ENCODE assay signal across 9 cellular contexts in genomic region chr12:88185988-88186387, GRCh38. TPM values are rescaled to one million over a fixed set of nuclear protein-coding genes. Genes with fewer than 3 reads are reported as not detected.
DNase-seq lines count a peak whose midpoint lies in the region; ATAC-seq, FAIRE-seq and TF ChIP-seq lines count a peak whose summit lies in the region.
"Had no signal": no experiment of that assay in that cellular context is flagged by ENCODE, and none has a peak within 500 bp of the region (broad histone marks: within the 10 kb centered on the region; RNA-seq: fewer than 3 reads in every experiment).

No MANE protein-coding gene starts in this region.

- POLR2A ChIA-PET in AG04450 (lab: Yijun Ruan, JAX) = interaction anchor here (0.6 kb wide), 1 partner anchor 27 kb away, joined by 3 read pairs; no protein-coding TSS in a partner anchor

- no peak overlapping the region for H3K27ac Mint-ChIP-seq in activated T-cell treated with anti-CD3 and anti-CD28 coated beads, Interleukin-2, amount 50 U/mL, for 24 hours

- H3K9me3 ChIP-seq in AG04450 (ENCODE audit: control insufficient read depth, insufficient read depth, low read length) = peaks cover 3% of the 10 kb centered on the region; the same call in 1 of the 2 replicates

- FAIRE-seq in GM19239 (lab: Jason Lieb, UNC) = no peak
- FAIRE-seq: D721Med had no signal

- intact Hi-C loops in left cardiac atrium (cut with DNase I) = no loop called here

- CTCF ChIA-PET in AG04450 (lab: Charles Lee) = no interaction called here

- no peak overlapping the region for H3K4me3 Mint-ChIP-seq in activated T-cell treated with anti-CD3 and anti-CD28 coated beads, Interleukin-2, amount 50 U/mL, for 24 hours

- H3K9me3 Mint-ChIP-seq in activated T-cell treated with anti-CD3 and anti-CD28 coated beads, Interleukin-2, amount 50 U/mL, for 24 hours = peaks cover 4% of the 10 kb centered on the region

- DNase-seq in AG04450 (ENCODE audit: low read depth, low spot score) (peak; percentile 11), brain pericyte (ENCODE audit: low read depth, low spot score) (peak; percentile 13), G401 (ENCODE audit: low spot score) (no peak), left cardiac atrium (no peak), GM19239 (ENCODE audit: insufficient read length, low spot score) (no peak)
- DNase-seq in activated T-cell treated with anti-CD3 and anti-CD28 coated beads, Interleukin-2, amount 50 U/mL, for 24 hours = no peak

- peaks cover 75% of the 10 kb centered on the region for H3K36me3 Mint-ChIP-seq in activated T-cell treated with anti-CD3 and anti-CD28 coated beads, Interleukin-2, amount 50 U/mL, for 24 hours (ENCODE audit: low read depth)

- no peaks in the 10 kb centered on the region for H3K27me3 Mint-ChIP-seq in activated T-cell treated with anti-CD3 and anti-CD28 coated beads, Interleukin-2, amount 50 U/mL, for 24 hours

- no peak overlapping the region for H3K4me3 ChIP-seq in AG04450 (ENCODE audit: low read depth, low read length)

- in situ Hi-C loops in G401 (cut with HindIII; ENCODE audit: low sequenced_read_pairs) = no loop called here

- no peaks in the 10 kb centered on the region for H3K4me1 Mint-ChIP-seq in activated T-cell treated with anti-CD3 and anti-CD28 coated beads, Interleukin-2, amount 50 U/mL, for 24 hours (ENCODE audit: low read depth)

- no peak overlapping the region for H3K27ac ChIP-seq in AG04450 (ENCODE audit: low read depth, low read length)

- H3K27me3 ChIP-seq in AG04450 (ENCODE audit: control insufficient read depth, insufficient read depth, low read length) = no peaks in the 10 kb centered on the region

- ATAC-seq in GM21367 (IDR thresholded peaks at IDR 0.05; ENCODE audit: unreplicated experiment) (peak; percentile 84), HG03442 (IDR thresholded peaks at IDR 0.05; ENCODE audit: unreplicated experiment) (peak; percentile 99), left cardiac atrium (no peak)

- TF ChIP-seq CTCF in AG04450 (IDR thresholded peaks at IDR 0.05; ENCODE audit: low read depth, low read length) = no peak

RNA-seq across cellular contexts. Expression of gene TMTC3, which starts 43.9 kb away (rescaled TPM):
- polyA plus RNA-seq in AG04450 (2011; rRNA removed) = 19.2 and 29.3 TPM in 2 replicates
- 33.2 and 69.5 TPM in 2 replicates for polyA minus RNA-seq in AG04450 (2011; rRNA and poly(A)+ RNA removed)
- 15.5 and 20.1 TPM in 2 replicates for total RNA-seq in G401 (2014; rRNA removed; shearing (Covaris generic))
- 10 to 100 TPM; 11.2 to 13.1 TPM for total RNA-seq in left cardiac atrium

RNA-seq across cellular contexts. Expression of gene CEP290, which starts 44.1 kb away (rescaled TPM):
- 5.4 and 8.1 TPM in 2 replicates for polyA plus RNA-seq in AG04450 (2011; rRNA removed)
- polyA minus RNA-seq in AG04450 (2011; rRNA and poly(A)+ RNA removed) = 3.6 and 5.9 TPM in 2 replicates
- 5.0 and 7.7 TPM in 2 replicates for total RNA-seq in G401 (2014; rRNA removed; shearing (Covaris generic))
- 1 to 10 TPM; 5.8 to 7.6 TPM for total RNA-seq in left cardiac atrium

Comparison
In these comparisons a context has a peak if more than half of its experiments do, and no peak if none do; other contexts are left out.
1. DNase-seq: peak in AG04450 (single experiment) and brain pericyte (single experiment); none in G401 (single experiment), activated T-cell treated with anti-CD3 and anti-CD28 coated beads, Interleukin-2, amount 50 U/mL, for 24 hours (single experiment), left cardiac atrium (single experiment) and GM19239 (single experiment).
2. ATAC-seq: peak in GM21367 (single experiment) and HG03442 (single experiment); none in left cardiac atrium (0 of 2).